Comparison of ENCODE assay signal across 19 cellular contexts in the genomic region with DNA sequence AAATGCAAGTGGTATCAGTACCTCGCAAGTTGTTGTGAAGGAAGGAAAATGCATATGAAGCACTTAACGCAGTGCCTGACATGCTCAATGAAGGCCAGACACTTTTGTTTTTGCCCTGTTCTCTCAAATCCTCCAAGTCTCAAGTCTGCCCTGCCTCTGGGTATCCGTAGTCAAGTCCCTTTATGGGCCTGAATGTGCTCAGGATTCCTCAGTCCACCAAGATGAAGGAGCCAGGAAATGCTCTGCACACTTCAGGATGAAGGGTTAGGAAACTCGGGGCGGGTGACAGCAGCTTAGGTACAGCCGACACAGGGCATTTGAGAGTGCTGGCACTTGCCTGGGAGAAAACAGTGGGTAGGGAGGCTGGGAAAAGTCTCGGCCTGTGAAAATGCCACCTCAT. TPM values are rescaled to one million over a fixed set of nuclear protein-coding genes. Genes with fewer than 3 reads are reported as not detected.
DNase-seq lines count a peak whose midpoint lies in the region; ATAC-seq, FAIRE-seq and TF ChIP-seq lines count a peak whose summit lies in the region.
"Had no signal": no experiment of that assay in that cellular context is flagged by ENCODE, and none has a peak within 500 bp of the region (broad histone marks: within the 10 kb centered on the region; RNA-seq: fewer than 3 reads in every experiment).

No MANE protein-coding gene starts in this region.

- H4K20me1 ChIP-seq in endothelial cell of umbilical vein (replicated peaks; ENCODE audit: control insufficient read depth, extremely low read depth, insufficient read depth, low read length) = no peaks in the 10 kb centered on the region

- H3K27me3 Mint-ChIP-seq in naive thymus-derived CD4-positive, alpha-beta T cell = no peaks in the 10 kb centered on the region

- no peak for TF ChIP-seq POLR2A in endothelial cell of umbilical vein (IDR thresholded peaks at IDR 0.05; ENCODE audit: low read depth, low read length)

- H3K4me3 ChIP-seq in left ventricle myocardium inferior (peak overlapping the region; percentile 69), endothelial cell of umbilical vein (replicated peaks in 1 of 3; ENCODE audit: insufficient read depth in 1 of 3, low read depth in 1 of 3, low read length in 3 of 3) (peak overlapping the region; percentile 40 to 97 (median 87)), trophoblast cell (ENCODE audit: low read depth, low read length) (no peak overlapping the region)
- H3K4me3 ChIP-seq in naive thymus-derived CD4-positive, alpha-beta T cell (ENCODE audit: low read length) = no peak overlapping the region
- H3K4me3 ChIP-seq: GM23248 had no signal

- FAIRE-seq in endothelial cell of umbilical vein (lab: Jason Lieb, UNC) = no peak
- FAIRE-seq: keratinocyte had no signal

- H2BK12ac ChIP-seq in trophoblast cell (ENCODE audit: low read length) = no peak overlapping the region

- no CpG with 5 or more reads among the region's 7 CpGs for WGBS in trophoblast cell (ENCODE audit: extremely low coverage, insufficient coverage, insufficient read length)

- H3K9me3 Mint-ChIP-seq in naive thymus-derived CD4-positive, alpha-beta T cell = peaks cover 0 to 1% (median 0%) of the 10 kb centered on the region in 11 donors
- H3K9me3 Mint-ChIP-seq: activated naive CD4-positive, alpha-beta T cell treated with anti-CD3 and anti-CD28 coated beads for 36 hours; stimulated activated effector memory CD8-positive, alpha-beta T cell treated with anti-CD3 and anti-CD28 coated beads, Interleukin-12 subunit alpha, Interleukin-12 subunit beta, amount 100 ng/mL, for 72 hours had no signal

- H3K9me1 ChIP-seq in endothelial cell of umbilical vein (replicated peaks; ENCODE audit: control insufficient read depth, extremely low read depth, insufficient read depth, low read length) = no peaks in the 10 kb centered on the region

- H4K91ac ChIP-seq in trophoblast cell (ENCODE audit: low read depth, low read length) = no peak overlapping the region

- H3K36me3 ChIP-seq in left ventricle myocardium inferior (peaks cover 4% of the 10 kb centered on the region), endothelial cell of umbilical vein (ENCODE audit: control insufficient read depth in 2 of 2, extremely low read depth in 1 of 2, insufficient read depth in 2 of 2, low read length in 2 of 2) (peaks cover 18 to 19% of the 10 kb centered on the region in 2 experiments), trophoblast cell (ENCODE audit: control insufficient read depth in 1 of 2, insufficient read depth in 2 of 2, low read length in 2 of 2) (no peaks in the 10 kb centered on the region)
- H3K36me3 ChIP-seq in naive thymus-derived CD4-positive, alpha-beta T cell (ENCODE audit: control insufficient read depth in 2 of 3, insufficient read depth in 3 of 3, low read length in 3 of 3) = no peaks in the 10 kb centered on the region

- DNase-seq in left ventricle myocardium inferior (no peak), Right ventricle myocardium superior (no peak), endothelial cell of umbilical vein (ENCODE audit: low read depth, low spot score) (peak; percentile 56), trophoblast cell (no peak), H4 (ENCODE audit: low spot score) (no peak), NCI-H524 treated with DMSO at 0.1 percent for 48 hours (lab: John Stamatoyannopoulos, UW) (no peak), NCI-H187 (lab: John Stamatoyannopoulos, UW) (no peak)
- no peak for DNase-seq in naive thymus-derived CD4-positive, alpha-beta T cell
- DNase-seq: activated naive CD4-positive, alpha-beta T cell treated with anti-CD3 and anti-CD28 coated beads for 36 hours; head of caudate nucleus; NCI-H1092; NCI-H774 had no signal

- H2BK5ac ChIP-seq in trophoblast cell (ENCODE audit: low read depth, low read length, poor library complexity) = no peak overlapping the region

- no peak overlapping the region for H3K4ac ChIP-seq in trophoblast cell (ENCODE audit: low read depth, low read length)

- no peak overlapping the region for H2AFZ ChIP-seq in endothelial cell of umbilical vein (ENCODE audit: low read depth, low read length)
- no peak overlapping the region for H2AFZ ChIP-seq in trophoblast cell (ENCODE audit: insufficient read depth, low read length, poor library complexity)

- H4K12ac ChIP-seq in trophoblast cell (ENCODE audit: low read depth, low read length) = no peak overlapping the region

- no peaks in the 10 kb centered on the region for H3K36me3 Mint-ChIP-seq in naive thymus-derived CD4-positive, alpha-beta T cell

- no peak overlapping the region for H2BK120ac ChIP-seq in trophoblast cell (ENCODE audit: insufficient read depth, low read length, poor library complexity)

- no peaks in the 10 kb centered on the region for H3K79me1 ChIP-seq in trophoblast cell (ENCODE audit: low read length)

- peak overlapping the region in 8 of 9 donors; percentile 26 to 95 (median 70) for H3K27ac Mint-ChIP-seq in naive thymus-derived CD4-positive, alpha-beta T cell
- H3K27ac Mint-ChIP-seq: stimulated activated effector memory CD8-positive, alpha-beta T cell treated with anti-CD3 and anti-CD28 coated beads, Interleukin-12 subunit alpha, Interleukin-12 subunit beta, amount 100 ng/mL, for 72 hours had no signal

- H3K27me3 ChIP-seq in left ventricle myocardium inferior (ENCODE audit: low read depth) (no peaks in the 10 kb centered on the region), endothelial cell of umbilical vein (ENCODE audit: control insufficient read depth in 2 of 2, insufficient read depth in 2 of 2, low read length in 2 of 2) (no peaks in the 10 kb centered on the region), trophoblast cell (ENCODE audit: insufficient read depth, low read length) (no peaks in the 10 kb centered on the region)
- H3K27me3 ChIP-seq in naive thymus-derived CD4-positive, alpha-beta T cell (ENCODE audit: control insufficient read depth in 2 of 2, insufficient read depth in 2 of 2, low read length in 2 of 2) = no peaks in the 10 kb centered on the region

- CTCF ChIA-PET in endothelial cell of umbilical vein (lab: Charles Lee) = interaction anchor here (0.8 to 2.2 kb wide), 4 partner anchors 21 to 57 kb away, joined by 3 to 20 read pairs (median 6); partner anchors contain the start of gene STING1
- CTCF ChIA-PET in naive thymus-derived CD4-positive, alpha-beta T cell (lab: Charles Lee) = interaction anchor here (1.5 to 3.9 kb wide), 2 partner anchors 39 to 51 kb away, joined by 3 to 16 read pairs; no protein-coding TSS in a partner anchor

- no peak for TF ChIP-seq CTCF in left ventricle myocardium inferior (IDR thresholded peaks at IDR 0.05; ENCODE audit: borderline replicate concordance)
- no peak for TF ChIP-seq CTCF in endothelial cell of umbilical vein (IDR thresholded peaks at IDR 0.05; ENCODE audit: extremely low read depth in 1 of 2, insufficient read depth in 1 of 2, low read depth in 1 of 2, low read length in 2 of 2)

- H3K27ac ChIP-seq in left ventricle myocardium inferior (replicated peaks) (peak overlapping the region; percentile 91), endothelial cell of umbilical vein (ENCODE audit: insufficient read depth, low read depth, low read length) (peak overlapping the region; percentile 99), trophoblast cell (ENCODE audit: low read depth, low read length) (no peak overlapping the region)
- no peak overlapping the region for H3K27ac ChIP-seq in naive thymus-derived CD4-positive, alpha-beta T cell (ENCODE audit: low read depth, low read length)

- H3K9me3 ChIP-seq in left ventricle myocardium inferior (replicated peaks) (no peaks in the 10 kb centered on the region), endothelial cell of umbilical vein (replicated peaks; ENCODE audit: control insufficient read depth, insufficient read depth, low read length) (no peaks in the 10 kb centered on the region), trophoblast cell (ENCODE audit: insufficient read depth, low read depth, low read length) (no peaks in the 10 kb centered on the region)
- no peaks in the 10 kb centered on the region for H3K9me3 ChIP-seq in naive thymus-derived CD4-positive, alpha-beta T cell (ENCODE audit: control insufficient read depth in 2 of 3, low read length in 3 of 3)

- POLR2A ChIA-PET in endothelial cell of umbilical vein (lab: Charles Lee) = interaction anchor here (2.1 kb wide), 1 partner anchor 21 kb away, joined by 21 read pairs; the partner anchor contains the start of gene STING1
- POLR2A ChIA-PET in naive thymus-derived CD4-positive, alpha-beta T cell (lab: Charles Lee) = interaction anchor here (1.3 to 5.6 kb wide), 6 partner anchors 9 to 41 kb away, joined by 4 to 36 read pairs (median 12); partner anchors contain the start of genes DNAJC18, SMIM33 and STING1

- H3K4me1 Mint-ChIP-seq in naive thymus-derived CD4-positive, alpha-beta T cell = peaks cover 25 to 53% (median 51%) of the 10 kb centered on the region in 7 donors

- H3K23ac ChIP-seq in trophoblast cell (ENCODE audit: low read length) = no peak overlapping the region

- dilution Hi-C loops in endothelial cell of umbilical vein (cut with MboI; ENCODE audit: extremely low pct_ligation_motif_present, low sequenced_read_pairs) = no loop called here

- H3K4me2 ChIP-seq in endothelial cell of umbilical vein (ENCODE audit: insufficient read depth, low read length) = peak overlapping the region; percentile 96
- H3K4me2 ChIP-seq in trophoblast cell (ENCODE audit: low read length) = no peak overlapping the region

- no peak overlapping the region for H3K14ac ChIP-seq in trophoblast cell (ENCODE audit: low read length)

- ATAC-seq in Right ventricle myocardium superior (ENCODE audit: poor library complexity) = no peak
- ATAC-seq in naive thymus-derived CD4-positive, alpha-beta T cell = no peak
- ATAC-seq: stimulated activated effector memory CD8-positive, alpha-beta T cell treated with anti-CD3 and anti-CD28 coated beads, Interleukin-12 subunit alpha, Interleukin-12 subunit beta, amount 100 ng/mL, for 72 hours had no signal

- H3K4me1 ChIP-seq in left ventricle myocardium inferior (peaks cover 41% of the 10 kb centered on the region), endothelial cell of umbilical vein (ENCODE audit: control insufficient read depth, extremely low read depth, insufficient read depth, low read length) (peaks cover 41% of the 10 kb centered on the region), trophoblast cell (ENCODE audit: control insufficient read depth in 1 of 2, insufficient read depth in 2 of 2, low read length in 2 of 2) (peaks cover 4 to 5% of the 10 kb centered on the region in 2 experiments)
- H3K4me1 ChIP-seq in naive thymus-derived CD4-positive, alpha-beta T cell (ENCODE audit: control insufficient read depth in 2 of 2, insufficient read depth in 2 of 2, low read length in 2 of 2) = peaks cover 29 to 40% of the 10 kb centered on the region in 2 donors

- peak overlapping the region; percentile 99 for H3K9ac ChIP-seq in endothelial cell of umbilical vein (replicated peaks; ENCODE audit: extremely low read depth, insufficient read depth, low read length)
- H3K9ac ChIP-seq in trophoblast cell (ENCODE audit: low read length) = no peak overlapping the region
- H3K9ac ChIP-seq: GM23248 had no signal

- H3K79me2 ChIP-seq in endothelial cell of umbilical vein (ENCODE audit: control insufficient read depth, insufficient read depth, low read length) (peaks cover 60% of the 10 kb centered on the region), trophoblast cell (ENCODE audit: control insufficient read depth, insufficient read depth, low read length, poor library complexity) (no peaks in the 10 kb centered on the region)

- H3K4me3 Mint-ChIP-seq in naive thymus-derived CD4-positive, alpha-beta T cell = peak overlapping the region in 1 of 10 donors; percentile 13
- H3K4me3 Mint-ChIP-seq: activated naive CD4-positive, alpha-beta T cell treated with anti-CD3 and anti-CD28 coated beads for 36 hours; stimulated activated effector memory CD8-positive, alpha-beta T cell treated with anti-CD3 and anti-CD28 coated beads, Interleukin-12 subunit alpha, Interleukin-12 subunit beta, amount 100 ng/mL, for 72 hours had no signal

- BruUV-seq in endothelial cell of umbilical vein (replicated peaks; lab: Mats Ljungman, UMichigan) = no TSS peak

- no peak overlapping the region for H2AK5ac ChIP-seq in trophoblast cell (ENCODE audit: low read length)

- intact Hi-C loops in left ventricle myocardium inferior (cut with micrococcal nuclease) (no loop called here), Right ventricle myocardium superior (cut with DNase I) (no loop called here), endothelial cell of umbilical vein (cut with micrococcal nuclease) (no loop called here)
- intact Hi-C loops in naive thymus-derived CD4-positive, alpha-beta T cell (cut with micrococcal nuclease) = no loop called here

- H4K8ac ChIP-seq in trophoblast cell (ENCODE audit: low read depth, low read length) = no peak overlapping the region

- H3K18ac ChIP-seq in trophoblast cell (ENCODE audit: low read length) = no peak overlapping the region

RNA-seq across cellular contexts. Expression of gene ECSCR, which starts 1.4 kb away (rescaled TPM):
- total RNA-seq in left ventricle myocardium inferior = 20.9 TPM
- total RNA-seq in Right ventricle myocardium superior = 18.0 TPM
- total RNA-seq in endothelial cell of umbilical vein = 365 and 377 TPM in 2 replicates
- 1,085 and 1,188 TPM in 2 replicates for polyA plus RNA-seq in endothelial cell of umbilical vein
- polyA plus RNA-seq in endothelial cell of umbilical vein (2011; cell fraction: cytosol; rRNA removed) = 915 and 1,040 TPM in 2 replicates
- 372 and 386 TPM in 2 replicates for polyA plus RNA-seq in endothelial cell of umbilical vein (2011; cell fraction: nucleus; rRNA removed)
- 467 and 640 TPM in 2 replicates for polyA plus RNA-seq in endothelial cell of umbilical vein (2012)
- 533 and 550 TPM in 2 replicates for polyA minus RNA-seq in endothelial cell of umbilical vein
- not detected for polyA minus RNA-seq in endothelial cell of umbilical vein (2011; cell fraction: cytosol; rRNA and poly(A)+ RNA removed)
- 142 and 146 TPM in 2 replicates for polyA minus RNA-seq in endothelial cell of umbilical vein (2011; cell fraction: nucleus; rRNA and poly(A)+ RNA removed)
- under 1 TPM in 3 of 5 experiments, not detected in 2; 0.37 to 0.73 (median 0.38) TPM for total RNA-seq in naive thymus-derived CD4-positive, alpha-beta T cell
- polyA plus RNA-seq in naive thymus-derived CD4-positive, alpha-beta T cell = under 1 TPM in 1 of 2 donors, not detected in 1; 0.19 TPM
- polyA plus RNA-seq in trophoblast cell (2013) = not detected in 2 replicates
- total RNA-seq in H4 (2014; rRNA removed; shearing (Covaris generic)) = 0.10 TPM in 1 of 2 replicates, not detected in the other
- total RNA-seq: GM23248, mononuclear cell had no signal
- polyA plus RNA-seq: keratinocyte had no signal

RNA-seq across cellular contexts. Expression of gene SMIM33, which starts 9.6 kb away (rescaled TPM):
- total RNA-seq in left ventricle myocardium inferior = not detected
- not detected for total RNA-seq in Right ventricle myocardium superior
- total RNA-seq in endothelial cell of umbilical vein = not detected in 2 replicates
- not detected in 2 replicates for polyA plus RNA-seq in endothelial cell of umbilical vein
- not detected in 2 replicates for polyA plus RNA-seq in endothelial cell of umbilical vein (2011; cell fraction: cytosol; rRNA removed)
- polyA plus RNA-seq in endothelial cell of umbilical vein (2011; cell fraction: nucleus; rRNA removed) = not detected in 2 replicates
- polyA plus RNA-seq in endothelial cell of umbilical vein (2012) = not detected in 2 replicates
- polyA minus RNA-seq in endothelial cell of umbilical vein = not detected in 2 replicates
- not detected for polyA minus RNA-seq in endothelial cell of umbilical vein (2011; cell fraction: cytosol; rRNA and poly(A)+ RNA removed)
- polyA minus RNA-seq in endothelial cell of umbilical vein (2011; cell fraction: nucleus; rRNA and poly(A)+ RNA removed) = not detected in 2 replicates
- under 1 TPM in 3 of 5 experiments, not detected in 2; 0.14 to 0.99 (median 0.27) TPM for total RNA-seq in naive thymus-derived CD4-positive, alpha-beta T cell
- under 1 TPM; 0.09 to 0.64 TPM for polyA plus RNA-seq in naive thymus-derived CD4-positive, alpha-beta T cell
- polyA plus RNA-seq in trophoblast cell (2013) = not detected in 2 replicates
- total RNA-seq in H4 (2014; rRNA removed; shearing (Covaris generic)) = not detected in 2 replicates
- total RNA-seq: GM23248, mononuclear cell, omental fat pad, urinary bladder had no signal
- polyA plus RNA-seq: AG04450, GM23248, keratinocyte, urinary bladder had no signal

RNA-seq across cellular contexts. Expression of gene STING1, which starts 21.4 kb away (rescaled TPM):
- total RNA-seq in left ventricle myocardium inferior (55.3 TPM), Right ventricle myocardium superior (39.0 TPM), endothelial cell of umbilical vein (108 and 127 TPM in 2 replicates)
- polyA plus RNA-seq in endothelial cell of umbilical vein = 143 and 185 TPM in 2 replicates
- 70.0 and 88.1 TPM in 2 replicates for polyA plus RNA-seq in endothelial cell of umbilical vein (2011; cell fraction: cytosol; rRNA removed)
- polyA plus RNA-seq in endothelial cell of umbilical vein (2011; cell fraction: nucleus; rRNA removed) = 174 and 214 TPM in 2 replicates
- 57.7 and 58.8 TPM in 2 replicates for polyA plus RNA-seq in endothelial cell of umbilical vein (2012)
- 102 and 117 TPM in 2 replicates for polyA minus RNA-seq in endothelial cell of umbilical vein
- polyA minus RNA-seq in endothelial cell of umbilical vein (2011; cell fraction: cytosol; rRNA and poly(A)+ RNA removed) = 20.3 TPM
- 37.9 and 67.7 TPM in 2 replicates for polyA minus RNA-seq in endothelial cell of umbilical vein (2011; cell fraction: nucleus; rRNA and poly(A)+ RNA removed)
- total RNA-seq in naive thymus-derived CD4-positive, alpha-beta T cell = 100 to 1,000 TPM; 124 to 213 (median 130) TPM
- polyA plus RNA-seq in naive thymus-derived CD4-positive, alpha-beta T cell = 100 to 1,000 TPM in 1 of 2 donors, 10 to 100 TPM in 1; 84.6 to 150 TPM
- polyA plus RNA-seq in trophoblast cell (2013) = 0.07 and 0.08 TPM in 2 replicates
- 14.2 and 15.6 TPM in 2 replicates for total RNA-seq in H4 (2014; rRNA removed; shearing (Covaris generic))

RNA-seq across cellular contexts. Expression of gene DNAJC18, which starts 21.9 kb away (rescaled TPM):
- total RNA-seq in left ventricle myocardium inferior (14.3 TPM), Right ventricle myocardium superior (11.5 TPM), endothelial cell of umbilical vein (51.1 and 52.6 TPM in 2 replicates)
- 23.2 and 26.0 TPM in 2 replicates for polyA plus RNA-seq in endothelial cell of umbilical vein
- 11.9 and 17.8 TPM in 2 replicates for polyA plus RNA-seq in endothelial cell of umbilical vein (2011; cell fraction: cytosol; rRNA removed)
- polyA plus RNA-seq in endothelial cell of umbilical vein (2011; cell fraction: nucleus; rRNA removed) = 191 and 204 TPM in 2 replicates
- polyA plus RNA-seq in endothelial cell of umbilical vein (2012) = 33.0 and 35.2 TPM in 2 replicates
- 24.1 and 26.7 TPM in 2 replicates for polyA minus RNA-seq in endothelial cell of umbilical vein
- polyA minus RNA-seq in endothelial cell of umbilical vein (2011; cell fraction: cytosol; rRNA and poly(A)+ RNA removed) = 3.0 TPM
- 39.1 and 53.2 TPM in 2 replicates for polyA minus RNA-seq in endothelial cell of umbilical vein (2011; cell fraction: nucleus; rRNA and poly(A)+ RNA removed)
- 1 to 10 TPM; 2.2 to 9.7 (median 4.9) TPM for total RNA-seq in naive thymus-derived CD4-positive, alpha-beta T cell
- polyA plus RNA-seq in naive thymus-derived CD4-positive, alpha-beta T cell = 1 to 10 TPM; 3.8 to 6.8 TPM
- 8.8 and 10.8 TPM in 2 replicates for polyA plus RNA-seq in trophoblast cell (2013)
- total RNA-seq in H4 (2014; rRNA removed; shearing (Covaris generic)) = 4.5 and 22.9 TPM in 2 replicates

RNA-seq across cellular contexts. Expression of gene SPATA24, which starts 57.3 kb away (rescaled TPM):
- total RNA-seq in left ventricle myocardium inferior = 15.7 TPM
- total RNA-seq in Right ventricle myocardium superior = 17.1 TPM
- total RNA-seq in endothelial cell of umbilical vein = 7.8 and 7.9 TPM in 2 replicates
- polyA plus RNA-seq in endothelial cell of umbilical vein = 2.1 and 3.2 TPM in 2 replicates
- 5.9 and 6.4 TPM in 2 replicates for polyA plus RNA-seq in endothelial cell of umbilical vein (2011; cell fraction: cytosol; rRNA removed)
- 3.5 and 5.7 TPM in 2 replicates for polyA plus RNA-seq in endothelial cell of umbilical vein (2011; cell fraction: nucleus; rRNA removed)
- polyA plus RNA-seq in endothelial cell of umbilical vein (2012) = 4.9 and 6.6 TPM in 2 replicates
- polyA minus RNA-seq in endothelial cell of umbilical vein = 3.5 and 3.7 TPM in 2 replicates
- 3.4 TPM for polyA minus RNA-seq in endothelial cell of umbilical vein (2011; cell fraction: cytosol; rRNA and poly(A)+ RNA removed)
- 2.2 and 3.5 TPM in 2 replicates for polyA minus RNA-seq in endothelial cell of umbilical vein (2011; cell fraction: nucleus; rRNA and poly(A)+ RNA removed)
- total RNA-seq in naive thymus-derived CD4-positive, alpha-beta T cell = 1 to 10 TPM; 4.4 to 7.6 (median 5.8) TPM
- 1 to 10 TPM; 4.6 to 6.6 TPM for polyA plus RNA-seq in naive thymus-derived CD4-positive, alpha-beta T cell
- 4.6 and 5.4 TPM in 2 replicates for polyA plus RNA-seq in trophoblast cell (2013)
- 3.4 and 5.9 TPM in 2 replicates for total RNA-seq in H4 (2014; rRNA removed; shearing (Covaris generic))

Comparison
In these comparisons a context has a peak if more than half of its experiments do, and no peak if none do; other contexts are left out.
1. H3K27ac ChIP-seq: peak in left ventricle myocardium inferior (single experiment) and endothelial cell of umbilical vein (single experiment); none in naive thymus-derived CD4-positive, alpha-beta T cell (single experiment) and trophoblast cell (single experiment).
2. H3K4me3 ChIP-seq: peak in left ventricle myocardium inferior (single experiment) and endothelial cell of umbilical vein (3 of 3); none in naive thymus-derived CD4-positive, alpha-beta T cell (single experiment) and trophoblast cell (single experiment).
3. RNA of gene ECSCR, which starts 1.4 kb away (total RNA-seq): 365 to 377 TPM in endothelial cell of umbilical vein; 20.9 TPM in left ventricle myocardium inferior (single experiment), 18.0 TPM in Right ventricle myocardium superior (single experiment), 0.37 to 0.73 TPM in naive thymus-derived CD4-positive, alpha-beta T cell and 0.10 TPM in H4; every median in the first group is over 10 times any median in the second.